In the genomic region with DNA sequence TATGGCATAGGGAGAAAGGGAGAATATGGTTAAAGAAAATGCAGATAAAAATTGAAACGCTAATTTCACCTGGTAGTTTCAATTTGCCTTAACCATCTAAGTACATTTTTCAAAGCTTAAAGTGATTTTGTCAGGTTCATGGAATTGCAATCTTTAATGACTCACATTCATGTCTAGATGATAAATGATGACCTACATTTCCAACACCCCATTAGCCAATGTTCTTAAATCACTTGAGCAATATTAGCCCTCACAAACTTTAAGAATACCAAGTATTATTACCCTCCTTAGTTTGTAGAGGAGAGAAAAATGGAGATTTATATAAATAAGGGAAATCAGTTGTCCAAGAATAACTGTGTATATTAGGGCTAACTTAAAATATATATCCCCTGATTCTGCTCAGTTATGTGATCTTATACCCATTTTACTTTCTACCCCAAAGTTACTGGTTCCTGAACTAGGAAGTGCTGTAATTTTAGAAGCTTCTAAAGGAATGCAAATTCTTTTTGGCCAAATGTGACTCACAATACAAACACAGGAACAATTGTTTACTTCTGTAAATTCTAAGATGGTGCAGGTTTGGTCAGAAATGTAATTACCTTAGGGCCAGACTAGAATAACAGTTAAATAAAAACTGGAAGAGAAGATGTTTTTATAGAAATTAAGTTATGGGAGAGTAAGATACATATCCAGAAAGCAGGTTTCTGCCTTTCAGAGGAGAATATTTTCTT, we compare ENCODE assay signal across 1 cellular context.
TF ChIP-seq lines count a peak whose summit lies in the region.

No MANE protein-coding gene starts in this region.

TF ChIP-seq in IMR-90, 13 proteins besides CTCF, POLR2A, EP300 and RAD21:
- TF ChIP-seq MAZ (IDR thresholded peaks at IDR 0.05; ENCODE audit: borderline replicate concordance, low read depth, low read length) (no peak), CEBPB (IDR thresholded peaks at IDR 0.05; ENCODE audit: low read depth, low read length) (peak; percentile 32; the same call in 1 of the 2 replicates)
